In genomic region chr3:4895848-4896247, GRCh38 we compare ENCODE assay signal across 26 cellular contexts.
A peak's percentile ranks its signal among the peaks of the same experiment; 100 is the strongest.
DNase-seq lines count a peak whose midpoint lies in the region; ATAC-seq and TF ChIP-seq lines count a peak whose summit lies in the region.
"Had no signal": no experiment of that assay in that cellular context is flagged by ENCODE, and none has a peak within 500 bp of the region (broad histone marks: within the 10 kb centered on the region; RNA-seq: fewer than 3 reads in every experiment).

No MANE protein-coding gene starts in this region.

- H3K36me3 ChIP-seq in effector memory CD4-positive, alpha-beta T cell (ENCODE audit: control insufficient read depth, insufficient read depth, low read length) = no peaks in the 10 kb centered on the region
- H3K36me3 ChIP-seq: heart left ventricle, prostate gland, tibial artery had no signal

- peaks cover 8% of the 10 kb centered on the region for H3K4me1 ChIP-seq in effector memory CD4-positive, alpha-beta T cell (ENCODE audit: control insufficient read depth, insufficient read depth, low read length, poor library complexity, severe bottlenecking)
- H3K4me1 ChIP-seq: Caco-2, foreskin keratinocyte, prostate gland had no signal

- H3K27ac ChIP-seq in effector memory CD4-positive, alpha-beta T cell (ENCODE audit: insufficient read depth, low read length, poor library complexity, severe bottlenecking) = no peak overlapping the region
- H3K27ac ChIP-seq: body of pancreas, dorsolateral prefrontal cortex, foreskin keratinocyte, heart left ventricle had no signal

- no peak overlapping the region for H3K4me3 ChIP-seq in fibroblast of villous mesenchyme (ENCODE audit: low read depth, low read length)
- H3K4me3 ChIP-seq in effector memory CD4-positive, alpha-beta T cell (ENCODE audit: insufficient read depth, low read depth, low read length, poor library complexity, severe bottlenecking) = no peak overlapping the region
- H3K4me3 ChIP-seq: body of pancreas, dorsolateral prefrontal cortex, heart left ventricle, prostate gland, tibial artery had no signal

- no peaks in the 10 kb centered on the region for H3K27me3 ChIP-seq in effector memory CD4-positive, alpha-beta T cell (replicated peaks; ENCODE audit: control insufficient read depth, insufficient read depth, low read length, poor library complexity, severe bottlenecking)
- H3K27me3 ChIP-seq: body of pancreas, dorsolateral prefrontal cortex, foreskin keratinocyte, heart left ventricle, tibial artery had no signal

- no peaks in the 10 kb centered on the region for H3K36me3 Mint-ChIP-seq in activated naive CD8-positive, alpha-beta T cell
- no peaks in the 10 kb centered on the region for H3K36me3 Mint-ChIP-seq in activated naive CD8-positive, alpha-beta T cell treated with anti-CD3 and anti-CD28 coated beads, Interleukin-2, amount 50 U/mL, for 24 hours (ENCODE audit: low read depth)

- no peak for DNase-seq in activated naive CD8-positive, alpha-beta T cell treated with anti-CD3 and anti-CD28 coated beads, Interleukin-2, amount 50 U/mL, for 24 hours
- peak; percentile 37 for DNase-seq in astrocyte of the hippocampus (ENCODE audit: low read depth, low spot score)
- DNase-seq in fibroblast of villous mesenchyme (ENCODE audit: low read depth) = peak; percentile 28
- DNase-seq in stromal cell of bone marrow (ENCODE audit: low read depth) = peak; percentile 38
- no peak for DNase-seq in effector memory CD4-positive, alpha-beta T cell
- DNase-seq in stimulated activated naive CD8-positive, alpha-beta T cell treated with anti-CD3 and anti-CD28 coated beads, Interleukin-15, Interleukin-2, amounts not matched to agents 100 U/mL and 50 U/mL, for 24 hours = no peak
- DNase-seq: activated CD4-positive, CD25-positive, alpha-beta regulatory T cell treated with anti-CD3 and anti-CD28 coated beads, Interleukin-2, amount 50 U/mL, for 72 hours; activated effector memory CD4-positive, alpha-beta T cell treated with Interleukin-2 at 50 U/mL for 16 hours; activated naive CD8-positive, alpha-beta T cell treated with anti-CD3 and anti-CD28 coated beads, Interleukin-2, amount 10 ng/mL, durations not matched to agents 7 days and 5 days; activated T-cell treated with anti-CD3 and anti-CD28 coated beads for 4 hours; Caco-2; dorsolateral prefrontal cortex; foreskin keratinocyte; heart left ventricle; kidney glomerular epithelial cell; mammary epithelial cell; NCI-H1092; NCI-H187; NCI-H2171; NCI-H526; stimulated activated naive CD8-positive, alpha-beta T cell treated with anti-CD3 and anti-CD28 coated beads, Interleukin-15, amount 100 ng/mL, for 72 hours had no signal

- no peak for ATAC-seq in activated naive CD8-positive, alpha-beta T cell treated with anti-CD3 and anti-CD28 coated beads, Interleukin-2, amount 50 U/mL, for 24 hours
- no peak for ATAC-seq in GM18907 (IDR thresholded peaks at IDR 0.05; ENCODE audit: unreplicated experiment)
- no peak for ATAC-seq in stimulated activated naive CD8-positive, alpha-beta T cell treated with anti-CD3 and anti-CD28 coated beads, Interleukin-15, Interleukin-2, amounts not matched to agents 100 U/mL and 50 U/mL, for 24 hours
- ATAC-seq: body of pancreas; foreskin keratinocyte; heart left ventricle; stimulated activated naive CD8-positive, alpha-beta T cell treated with anti-CD3 and anti-CD28 coated beads, Interleukin-15, amount 100 ng/mL, for 72 hours had no signal

- H3K27me3 Mint-ChIP-seq in activated naive CD8-positive, alpha-beta T cell = no peaks in the 10 kb centered on the region
- no peaks in the 10 kb centered on the region for H3K27me3 Mint-ChIP-seq in activated naive CD8-positive, alpha-beta T cell treated with anti-CD3 and anti-CD28 coated beads, Interleukin-2, amount 50 U/mL, for 24 hours
- H3K27me3 Mint-ChIP-seq: activated naive CD8-positive, alpha-beta T cell treated with anti-CD3 and anti-CD28 coated beads, Interleukin-2, amount 10 ng/mL, durations not matched to agents 7 days and 5 days; stimulated activated naive CD8-positive, alpha-beta T cell treated with anti-CD3 and anti-CD28 coated beads, Interleukin-15, amount 100 ng/mL, for 72 hours had no signal

- no peaks in the 10 kb centered on the region for H3K9me3 ChIP-seq in effector memory CD4-positive, alpha-beta T cell (ENCODE audit: control insufficient read depth, low read length)
- H3K9me3 ChIP-seq: body of pancreas, Caco-2, prostate gland, tibial artery had no signal

- TF ChIP-seq CTCF in fibroblast of villous mesenchyme (IDR thresholded peaks at IDR 0.05; ENCODE audit: insufficient read depth, low read depth, low read length) = no peak

- no peaks in the 10 kb centered on the region for H3K9me3 Mint-ChIP-seq in activated naive CD8-positive, alpha-beta T cell (ENCODE audit: low read depth)
- no peaks in the 10 kb centered on the region for H3K9me3 Mint-ChIP-seq in activated naive CD8-positive, alpha-beta T cell treated with anti-CD3 and anti-CD28 coated beads, Interleukin-2, amount 50 U/mL, for 24 hours
- H3K9me3 Mint-ChIP-seq: stimulated activated naive CD8-positive, alpha-beta T cell treated with anti-CD3 and anti-CD28 coated beads, Interleukin-15, amount 100 ng/mL, for 72 hours had no signal

- H3K4me1 Mint-ChIP-seq in activated naive CD8-positive, alpha-beta T cell (ENCODE audit: low read depth) = peaks cover 27% of the 10 kb centered on the region
- H3K4me1 Mint-ChIP-seq in activated naive CD8-positive, alpha-beta T cell treated with anti-CD3 and anti-CD28 coated beads, Interleukin-2, amount 50 U/mL, for 24 hours = peaks cover 31% of the 10 kb centered on the region

- H3K4me3 Mint-ChIP-seq in activated naive CD8-positive, alpha-beta T cell = no peak overlapping the region
- no peak overlapping the region for H3K4me3 Mint-ChIP-seq in activated naive CD8-positive, alpha-beta T cell treated with anti-CD3 and anti-CD28 coated beads, Interleukin-2, amount 50 U/mL, for 24 hours
- H3K4me3 Mint-ChIP-seq: activated naive CD8-positive, alpha-beta T cell treated with anti-CD3 and anti-CD28 coated beads, Interleukin-2, amount 10 ng/mL, durations not matched to agents 7 days and 5 days; stimulated activated naive CD8-positive, alpha-beta T cell treated with anti-CD3 and anti-CD28 coated beads, Interleukin-15, amount 100 ng/mL, for 72 hours had no signal

- peak overlapping the region; percentile 46 for H3K27ac Mint-ChIP-seq in activated naive CD8-positive, alpha-beta T cell
- no peak overlapping the region for H3K27ac Mint-ChIP-seq in activated naive CD8-positive, alpha-beta T cell treated with anti-CD3 and anti-CD28 coated beads, Interleukin-2, amount 50 U/mL, for 24 hours
- H3K27ac Mint-ChIP-seq: activated naive CD8-positive, alpha-beta T cell treated with anti-CD3 and anti-CD28 coated beads, Interleukin-2, amount 10 ng/mL, durations not matched to agents 7 days and 5 days; stimulated activated naive CD8-positive, alpha-beta T cell treated with anti-CD3 and anti-CD28 coated beads, Interleukin-15, amount 100 ng/mL, for 72 hours had no signal

Comparison
In these comparisons a context has a peak if more than half of its experiments do, and no peak if none do; other contexts are left out.
1. DNase-seq: peak in astrocyte of the hippocampus (single experiment), fibroblast of villous mesenchyme (single experiment) and stromal cell of bone marrow (single experiment); none in activated naive CD8-positive, alpha-beta T cell treated with anti-CD3 and anti-CD28 coated beads, Interleukin-2, amount 50 U/mL, for 24 hours (single experiment), effector memory CD4-positive, alpha-beta T cell (0 of 3) and stimulated activated naive CD8-positive, alpha-beta T cell treated with anti-CD3 and anti-CD28 coated beads, Interleukin-15, Interleukin-2, amounts not matched to agents 100 U/mL and 50 U/mL, for 24 hours (single experiment).